ENCODE assay signal across 12 cellular contexts in genomic region chr20:49890651-49891361, GRCh38. TPM values are rescaled to one million over a fixed set of nuclear protein-coding genes. Genes with fewer than 3 reads are reported as not detected.
DNase-seq lines count a peak whose midpoint lies in the region; ATAC-seq and TF ChIP-seq lines count a peak whose summit lies in the region.
"Had no signal": no experiment of that assay in that cellular context is flagged by ENCODE, and none has a peak within 500 bp of the region (broad histone marks: within the 10 kb centered on the region; RNA-seq: fewer than 3 reads in every experiment).

No MANE protein-coding gene starts in this region.

- ATAC-seq in left colon = peak; percentile 17

- H3K4me1 ChIP-seq in sigmoid colon (peaks cover 0 to 47% (median 22%) of the 10 kb centered on the region in 4 donors), vagina (peaks cover 12% of the 10 kb centered on the region), esophagus squamous epithelium (peaks cover 0 to 78% (median 19%) of the 10 kb centered on the region in 3 donors)

- intact Hi-C loops in left colon (cut with DNase I, micrococcal nuclease) (no loop called here), sigmoid colon (cut with DNase I) (no loop called here), vagina (cut with DNase I) (no loop called here), esophagus squamous epithelium (cut with DNase I) (no loop called here)

- H3K4me3 ChIP-seq in astrocyte of the spinal cord (ENCODE audit: low read depth, low read length) (no peak overlapping the region), sigmoid colon (no peak overlapping the region), vagina (no peak overlapping the region), esophagus squamous epithelium (no peak overlapping the region)
- H3K4me3 ChIP-seq: esophagus muscularis mucosa, suprapubic skin had no signal

- no peak for TF ChIP-seq CTCF in astrocyte of the spinal cord (IDR thresholded peaks at IDR 0.05; ENCODE audit: low read depth, low read length)
- TF ChIP-seq CTCF in sigmoid colon (IDR thresholded peaks at IDR 0.05) = no peak
- no peak for TF ChIP-seq CTCF in vagina (IDR thresholded peaks at IDR 0.05)
- no peak for TF ChIP-seq CTCF in esophagus squamous epithelium (IDR thresholded peaks at IDR 0.05)

- DNase-seq in HT-29 (ENCODE audit: low spot score) (peak; percentile 15), astrocyte of the spinal cord (ENCODE audit: low read depth, low spot score) (peak; percentile 27), left colon (no peak), sigmoid colon (peak; percentile 64), vagina (ENCODE audit: extremely low spot score in 2 of 2) (no peak), T-helper 1 cell (no peak), esophagus squamous epithelium (lab: John Stamatoyannopoulos, UW) (no peak), DMS153 (lab: John Stamatoyannopoulos, UW) (no peak)
- DNase-seq: activated CD4-positive, alpha-beta T cell treated with anti-CD3 and anti-CD28 coated beads, Interleukin-2, amount 50 U/mL, for 1 hour; activated gamma-delta T cell had no signal

- H3K9me3 ChIP-seq in sigmoid colon (no peaks in the 10 kb centered on the region), vagina (no peaks in the 10 kb centered on the region), esophagus squamous epithelium (no peaks in the 10 kb centered on the region)
- H3K9me3 ChIP-seq: esophagus muscularis mucosa, suprapubic skin had no signal

- H3K36me3 ChIP-seq in sigmoid colon = peaks cover 0 to 5% (median 0%) of the 10 kb centered on the region in 4 donors
- H3K36me3 ChIP-seq in vagina = peaks cover 0 to 12% of the 10 kb centered on the region in 2 donors
- peaks cover under 1 to 46% (median 8%) of the 10 kb centered on the region in 3 donors for H3K36me3 ChIP-seq in esophagus squamous epithelium

- in situ Hi-C loops in astrocyte of the spinal cord (cut with HindIII; ENCODE audit: low sequenced_read_pairs) = no loop called here

- H3K27me3 ChIP-seq in sigmoid colon (no peaks in the 10 kb centered on the region), vagina (no peaks in the 10 kb centered on the region), esophagus squamous epithelium (no peaks in the 10 kb centered on the region)
- H3K27me3 ChIP-seq: esophagus muscularis mucosa, suprapubic skin had no signal

- H3K27ac ChIP-seq in sigmoid colon = no peak overlapping the region
- no peak overlapping the region for H3K27ac ChIP-seq in vagina
- peak overlapping the region in 1 of 4 donors; percentile 44 for H3K27ac ChIP-seq in esophagus squamous epithelium
- H3K27ac ChIP-seq: esophagus muscularis mucosa, suprapubic skin had no signal

- WGBS in sigmoid colon, 2 donors = 67 to 73% methylated on average over 17 of the region's 17 CpGs
- 76% methylated on average over 9 of the region's 17 CpGs; no CpG with 5 or more reads in 1 of the 2 donors for WGBS in esophagus squamous epithelium, 2 donors

- no peak for TF ChIP-seq EP300 in sigmoid colon (IDR thresholded peaks at IDR 0.05)

- no peak for TF ChIP-seq POLR2A in sigmoid colon (IDR thresholded peaks at IDR 0.05)
- TF ChIP-seq POLR2A in vagina (IDR thresholded peaks at IDR 0.05) = no peak
- no peak for TF ChIP-seq POLR2A in esophagus squamous epithelium (IDR thresholded peaks at IDR 0.05)

RNA-seq across cellular contexts. Expression of gene SPATA2, which starts 24.5 kb away (rescaled TPM):
- 10.2 and 10.7 TPM in 2 replicates for total RNA-seq in HT-29 (2014; rRNA removed; shearing (Covaris generic))
- 10 to 100 TPM; 19.9 to 22.0 TPM for total RNA-seq in left colon
- total RNA-seq in sigmoid colon = 1 to 10 TPM; 2.1 to 4.7 (median 2.7) TPM
- polyA plus RNA-seq in sigmoid colon = 10 to 100 TPM; 10.7 to 12.5 (median 10.8) TPM
- 4.7 TPM for total RNA-seq in vagina
- 1 to 10 TPM; 3.3 to 5.6 (median 4.0) TPM for total RNA-seq in esophagus squamous epithelium

RNA-seq across cellular contexts. Expression of gene RNF114, which starts 45.4 kb away (rescaled TPM):
- 62.4 and 95.2 TPM in 2 replicates for total RNA-seq in HT-29 (2014; rRNA removed; shearing (Covaris generic))
- total RNA-seq in left colon = 10 to 100 TPM; 75.7 to 84.1 TPM
- total RNA-seq in sigmoid colon = 100 to 1,000 TPM; 121 to 151 (median 136) TPM
- 10 to 100 TPM; 59.5 to 61.7 (median 61.0) TPM for polyA plus RNA-seq in sigmoid colon
- total RNA-seq in vagina = 153 TPM
- total RNA-seq in esophagus squamous epithelium = 100 to 1,000 TPM in 1 of 4 donors, 10 to 100 TPM in 3; 73.2 to 102 (median 79.7) TPM

Comparison
In these comparisons a context has a peak if more than half of its experiments do, and no peak if none do; other contexts are left out.
1. DNase-seq: peak in HT-29 (single experiment), astrocyte of the spinal cord (single experiment) and sigmoid colon (single experiment); none in left colon (0 of 2), vagina (0 of 2), T-helper 1 cell (0 of 5), esophagus squamous epithelium (single experiment) and DMS153 (single experiment).